18 cellular contexts compared by ENCODE assay signal in the genomic region with DNA sequence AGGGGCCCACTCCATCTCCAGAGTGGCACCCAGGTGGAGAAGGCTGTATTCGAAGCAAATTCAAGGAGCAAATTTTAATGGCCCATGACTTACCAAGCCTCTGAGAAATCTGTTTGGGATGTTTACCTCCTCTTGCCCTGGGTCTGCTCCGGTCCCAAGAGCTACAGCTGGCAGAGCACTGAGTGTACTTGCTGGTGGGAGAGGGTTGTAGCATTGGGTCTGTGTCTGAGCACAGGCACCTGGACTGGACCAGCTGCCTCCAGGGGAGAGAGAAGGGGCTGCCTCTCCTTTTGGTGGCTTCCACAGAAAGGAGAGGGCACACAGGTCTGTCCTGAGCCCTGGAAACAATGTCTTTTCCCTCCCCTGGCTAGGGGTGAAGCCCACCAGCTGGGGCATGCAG. TPM values are rescaled to one million over a fixed set of nuclear protein-coding genes. Genes with fewer than 3 reads are reported as not detected.
A peak's percentile ranks its signal among the peaks of the same experiment; 100 is the strongest.
DNase-seq lines count a peak whose midpoint lies in the region; ATAC-seq and TF ChIP-seq lines count a peak whose summit lies in the region.
"Had no signal": no experiment of that assay in that cellular context is flagged by ENCODE, and none has a peak within 500 bp of the region (broad histone marks: within the 10 kb centered on the region; RNA-seq: fewer than 3 reads in every experiment).

No MANE protein-coding gene starts in this region.

- no peak for TF ChIP-seq POLR2A in Peyer's patch (IDR thresholded peaks at IDR 0.05)

- peak overlapping the region; percentile 24 for H3K4me3 ChIP-seq in iPS-15b (ENCODE audit: low read depth, low read length)
- no peak overlapping the region for H3K4me3 ChIP-seq in Peyer's patch
- H3K4me3 ChIP-seq: A549, GM12878 had no signal

- peak overlapping the region; percentile 41 for H3K4me3 Mint-ChIP-seq in progenitor cell of endocrine pancreas (ENCODE audit: low read depth)
- no peak overlapping the region for H3K4me3 Mint-ChIP-seq in stimulated activated naive CD8-positive, alpha-beta T cell treated with anti-CD3 and anti-CD28 coated beads, Interleukin-15, amount 100 ng/mL, for 72 hours
- H3K4me3 Mint-ChIP-seq: CD8-positive, alpha-beta T cell; HFFc6 had no signal

- H3K9me3 Mint-ChIP-seq in progenitor cell of endocrine pancreas (ENCODE audit: low read depth): no peaks in the 10 kb centered on the region
- H3K9me3 Mint-ChIP-seq in stimulated activated naive CD8-positive, alpha-beta T cell treated with anti-CD3 and anti-CD28 coated beads, Interleukin-15, amount 100 ng/mL, for 72 hours: no peaks in the 10 kb centered on the region
- H3K9me3 Mint-ChIP-seq: CD8-positive, alpha-beta T cell; HFFc6 had no signal

- H3K36me3 Mint-ChIP-seq in progenitor cell of endocrine pancreas (ENCODE audit: insufficient read depth): no peaks in the 10 kb centered on the region
- H3K36me3 Mint-ChIP-seq: CD8-positive, alpha-beta T cell had no signal

- no peak overlapping the region for H3K9ac ChIP-seq in iPS-15b (ENCODE audit: low read depth, low read length)

- no peaks in the 10 kb centered on the region for H3K9me3 ChIP-seq in iPS-15b (ENCODE audit: control insufficient read depth, insufficient read depth, low read length)
- H3K9me3 ChIP-seq in Peyer's patch: no peaks in the 10 kb centered on the region
- H3K9me3 ChIP-seq: A549, BE2C had no signal

- peaks cover 11% of the 10 kb centered on the region for H3K4me1 Mint-ChIP-seq in progenitor cell of endocrine pancreas (ENCODE audit: low read depth)
- peaks cover 45% of the 10 kb centered on the region for H3K4me1 Mint-ChIP-seq in stimulated activated naive CD8-positive, alpha-beta T cell treated with anti-CD3 and anti-CD28 coated beads, Interleukin-15, amount 100 ng/mL, for 72 hours

- H3K27ac ChIP-seq in Peyer's patch: no peak overlapping the region
- H3K27ac ChIP-seq: A549, C4-2B had no signal

- H3K4me1 ChIP-seq in iPS-15b (ENCODE audit: control insufficient read depth, insufficient read depth, low read length): peaks cover 8% of the 10 kb centered on the region
- H3K4me1 ChIP-seq in Peyer's patch: peaks cover 0 to 31% (median 0%) of the 10 kb centered on the region in 4 donors
- H3K4me1 ChIP-seq: BE2C had no signal

- DNase-seq in GM20000 (ENCODE audit: low spot score): peak; percentile 20
- DNase-seq in progenitor cell of endocrine pancreas (ENCODE audit: low spot score, unreplicated experiment): no peak
- DNase-seq in stimulated activated naive CD8-positive, alpha-beta T cell treated with anti-CD3 and anti-CD28 coated beads, Interleukin-15, amount 100 ng/mL, for 72 hours: no peak
- no peak for DNase-seq in Peyer's patch
- DNase-seq: BE2C; CD8-positive, alpha-beta T cell; COR-L47; HCEC 1CT; HFFc6; IMR-90; KBM-7 had no signal

- TF ChIP-seq CTCF in GM20000 (IDR thresholded peaks at IDR 0.05; ENCODE audit: extremely low read depth, missing control alignments) (no peak), progenitor cell of endocrine pancreas (IDR thresholded peaks at IDR 0.05; ENCODE audit: unreplicated experiment) (no peak), Peyer's patch (IDR thresholded peaks at IDR 0.05) (no peak)

- no peak overlapping the region for H3K27ac Mint-ChIP-seq in progenitor cell of endocrine pancreas
- no peak overlapping the region for H3K27ac Mint-ChIP-seq in stimulated activated naive CD8-positive, alpha-beta T cell treated with anti-CD3 and anti-CD28 coated beads, Interleukin-15, amount 100 ng/mL, for 72 hours
- H3K27ac Mint-ChIP-seq: CD8-positive, alpha-beta T cell; HFFc6 had no signal

- H3K36me3 ChIP-seq in iPS-15b (ENCODE audit: control insufficient read depth, insufficient read depth, low read length): no peaks in the 10 kb centered on the region
- H3K36me3 ChIP-seq in Peyer's patch: no peaks in the 10 kb centered on the region
- H3K36me3 ChIP-seq: BE2C had no signal

- ATAC-seq in stimulated activated naive CD8-positive, alpha-beta T cell treated with anti-CD3 and anti-CD28 coated beads, Interleukin-15, amount 100 ng/mL, for 72 hours: no peak
- ATAC-seq in HG02852 (IDR thresholded peaks at IDR 0.05; ENCODE audit: unreplicated experiment): no peak
- ATAC-seq: A549; CD8-positive, alpha-beta T cell; GM12878 had no signal

- peaks cover 97% of the 10 kb centered on the region for H3K27me3 Mint-ChIP-seq in progenitor cell of endocrine pancreas
- H3K27me3 Mint-ChIP-seq in stimulated activated naive CD8-positive, alpha-beta T cell treated with anti-CD3 and anti-CD28 coated beads, Interleukin-15, amount 100 ng/mL, for 72 hours: peaks cover 100% of the 10 kb centered on the region

- H3K27me3 ChIP-seq in iPS-15b (ENCODE audit: control insufficient read depth, insufficient read depth, low read length) (peaks cover 100% of the 10 kb centered on the region), Peyer's patch (peaks cover 0 to 69% of the 10 kb centered on the region in 2 donors)

RNA-seq across cellular contexts. Expression of gene EN1, which starts 9.8 kb away (rescaled TPM):
- total RNA-seq in progenitor cell of endocrine pancreas (0.12 and 0.42 TPM in 2 replicates), Peyer's patch (not detected)
- total RNA-seq: CD8-positive, alpha-beta T cell; GM12878; H1; HFFc6; HT-29; IMR-90 had no signal
